ENCODE assay signal across 5 cellular contexts in the genomic region with DNA sequence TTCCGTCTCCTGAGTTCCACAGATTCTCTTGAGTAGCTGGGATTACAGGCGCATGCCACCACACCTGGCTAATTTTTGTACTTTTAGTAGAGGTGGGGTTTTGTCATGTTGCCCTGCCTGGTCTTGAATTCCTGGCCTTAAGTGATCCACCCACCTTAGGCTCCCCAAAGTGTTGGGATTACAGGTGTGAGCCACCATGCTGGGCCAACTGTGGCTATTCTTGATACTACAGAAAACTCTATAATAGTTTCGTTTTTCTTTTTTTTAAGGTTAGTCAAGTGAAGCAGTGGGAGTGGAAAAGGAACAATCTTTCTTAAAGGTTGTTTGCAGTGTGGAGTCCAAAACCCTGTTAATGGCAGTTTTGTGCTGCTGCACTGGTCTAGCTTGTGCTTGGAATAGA.
"Had no signal": no experiment of that assay in that cellular context is flagged by ENCODE, and none has a peak within 500 bp of the region (broad histone marks: within the 10 kb centered on the region; RNA-seq: fewer than 3 reads in every experiment).

No MANE protein-coding gene starts in this region.

- H3K27ac ChIP-seq: HL-60 had no signal

- DNase-seq: IMR-90, KBM-7, KG1 had no signal

- ATAC-seq: K562 had no signal

- H3K4me3 ChIP-seq: K562 had no signal
